Comparison of ENCODE assay signal across 10 cellular contexts in the genomic region with DNA sequence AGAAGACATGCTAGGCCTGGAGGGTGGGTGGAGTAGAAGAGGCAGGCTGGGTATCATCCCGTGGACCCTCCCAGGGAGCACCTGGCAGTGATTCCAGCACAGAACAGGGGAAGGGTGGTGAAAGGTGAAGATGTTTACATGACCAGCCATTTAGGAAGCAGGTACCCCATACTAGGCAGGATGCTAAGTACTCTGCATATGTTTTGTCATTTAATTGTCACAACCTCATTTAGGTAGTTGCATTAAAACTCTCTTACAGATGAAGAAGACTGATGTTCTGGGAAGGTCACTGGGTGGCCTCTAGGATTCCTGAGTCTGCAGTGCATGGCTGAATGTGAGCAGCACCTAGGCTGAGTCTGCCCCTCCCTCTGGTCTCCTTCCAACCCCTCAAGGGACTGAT. TPM values are rescaled to one million over a fixed set of nuclear protein-coding genes. Genes with fewer than 3 reads are reported as not detected.
DNase-seq lines count a peak whose midpoint lies in the region; ATAC-seq and TF ChIP-seq lines count a peak whose summit lies in the region.
"Had no signal": no experiment of that assay in that cellular context is flagged by ENCODE, and none has a peak within 500 bp of the region (broad histone marks: within the 10 kb centered on the region; RNA-seq: fewer than 3 reads in every experiment).

No MANE protein-coding gene starts in this region.

- H3K9ac ChIP-seq in iPS-20b (ENCODE audit: low read depth, low read length): no peak overlapping the region

- no peak for TF ChIP-seq EP300 in transverse colon (IDR thresholded peaks at IDR 0.05; ENCODE audit: low read depth)

- 80 to 87% methylated on average over 1 of the region's 1 CpG for WGBS in transverse colon (ENCODE audit: low coverage in 1 of 2), 2 donors

- H3K4me1 Mint-ChIP-seq in activated T-cell treated with anti-CD3 and anti-CD28 coated beads, Interleukin-2, amount 50 U/mL, for 4 hours (ENCODE audit: low read depth): peaks cover 95% of the 10 kb centered on the region
- peaks cover 57% of the 10 kb centered on the region for H3K4me1 Mint-ChIP-seq in activated T-helper 17 cell treated with anti-CD3 and anti-CD28 coated beads, Interleukin-2, amount 50 U/mL, for 72 hours
- H3K4me1 Mint-ChIP-seq in stimulated activated naive CD8-positive, alpha-beta T cell treated with anti-CD3 and anti-CD28 coated beads, Interleukin-15, amount 100 ng/mL, for 72 hours: peaks cover 100% of the 10 kb centered on the region

- intact Hi-C loops in transverse colon (cut with DNase I; ENCODE audit: low total_unique reads) (no loop called here), ascending aorta (cut with DNase I) (no loop called here)

- ATAC-seq in activated T-cell treated with anti-CD3 and anti-CD28 coated beads, Interleukin-2, amount 50 U/mL, for 4 hours: no peak
- ATAC-seq in activated T-helper 17 cell treated with anti-CD3 and anti-CD28 coated beads, Interleukin-2, amount 50 U/mL, for 72 hours (replicated peaks): no peak
- no peak for ATAC-seq in stimulated activated naive CD8-positive, alpha-beta T cell treated with anti-CD3 and anti-CD28 coated beads, Interleukin-15, amount 100 ng/mL, for 72 hours

- H3K27me3 Mint-ChIP-seq in activated T-cell treated with anti-CD3 and anti-CD28 coated beads, Interleukin-2, amount 50 U/mL, for 4 hours (ENCODE audit: low read depth): no peaks in the 10 kb centered on the region
- no peaks in the 10 kb centered on the region for H3K27me3 Mint-ChIP-seq in activated T-helper 17 cell treated with anti-CD3 and anti-CD28 coated beads, Interleukin-2, amount 50 U/mL, for 72 hours
- no peaks in the 10 kb centered on the region for H3K27me3 Mint-ChIP-seq in stimulated activated naive CD8-positive, alpha-beta T cell treated with anti-CD3 and anti-CD28 coated beads, Interleukin-15, amount 100 ng/mL, for 72 hours

- H3K36me3 ChIP-seq in iPS-20b (ENCODE audit: insufficient read depth, low read depth, low read length) (no peaks in the 10 kb centered on the region; the same call in 1 of the 2 replicates), transverse colon (no peaks in the 10 kb centered on the region), ascending aorta (peaks cover 0 to 3% of the 10 kb centered on the region in 2 donors)
- H3K36me3 ChIP-seq: cardiac muscle cell had no signal

- H3K4me3 ChIP-seq in iPS-20b (ENCODE audit: low read length): peak overlapping the region; percentile 15; the same call in 1 of the 2 replicates
- H3K4me3 ChIP-seq in transverse colon: no peak overlapping the region
- no peak overlapping the region for H3K4me3 ChIP-seq in ascending aorta
- H3K4me3 ChIP-seq: cardiac muscle cell had no signal

- H3K27me3 ChIP-seq in iPS-20b (ENCODE audit: insufficient read depth, low read length) (no peaks in the 10 kb centered on the region), transverse colon (no peaks in the 10 kb centered on the region), ascending aorta (no peaks in the 10 kb centered on the region)
- H3K27me3 ChIP-seq: cardiac muscle cell had no signal

- TF ChIP-seq CTCF in transverse colon (IDR thresholded peaks at IDR 0.05) (no peak), ascending aorta (IDR thresholded peaks at IDR 0.05) (no peak)

- DNase-seq in activated T-cell treated with anti-CD3 and anti-CD28 coated beads, Interleukin-2, amount 50 U/mL, for 4 hours: no peak
- DNase-seq in activated T-cell treated with anti-CD3 and anti-CD28 coated beads for 4 hours (no peak), transverse colon (no peak), ascending aorta (ENCODE audit: low spot score in 2 of 2) (no peak), HCEC 1CT (no peak)
- no peak for DNase-seq in stimulated activated naive CD8-positive, alpha-beta T cell treated with anti-CD3 and anti-CD28 coated beads, Interleukin-15, amount 100 ng/mL, for 72 hours
- DNase-seq: SIG-M5 had no signal

- H3K4me1 ChIP-seq in iPS-20b (ENCODE audit: insufficient read depth, low read length): peaks cover 45% of the 10 kb centered on the region
- peaks cover 25 to 88% (median 54%) of the 10 kb centered on the region in 4 donors for H3K4me1 ChIP-seq in transverse colon
- peaks cover 28 to 83% of the 10 kb centered on the region in 2 donors for H3K4me1 ChIP-seq in ascending aorta

- no peak for TF ChIP-seq POLR2A in transverse colon (IDR thresholded peaks at IDR 0.05)

- H3K9me3 ChIP-seq in iPS-20b (ENCODE audit: insufficient read depth, low read depth, low read length) (no peaks in the 10 kb centered on the region), transverse colon (no peaks in the 10 kb centered on the region), ascending aorta (no peaks in the 10 kb centered on the region)

- in situ Hi-C loops in transverse colon (cut with MboI; ENCODE audit: low pct_ligation_motif_present in 1 of 4, low pct_unique_long_range_greater_than_20kb in 1 of 4, low sequenced_read_pairs in 3 of 4): no loop called here

- H3K27ac ChIP-seq in iPS-20b (ENCODE audit: low read length): no peak overlapping the region
- H3K27ac ChIP-seq in transverse colon: peak overlapping the region in 2 of 4 donors; percentile 34 to 90
- peak overlapping the region in 1 of 2 donors; percentile 22 for H3K27ac ChIP-seq in ascending aorta
- H3K27ac ChIP-seq: cardiac muscle cell had no signal

- peak overlapping the region; percentile 92 for H3K27ac Mint-ChIP-seq in activated T-helper 17 cell treated with anti-CD3 and anti-CD28 coated beads, Interleukin-2, amount 50 U/mL, for 72 hours
- peak overlapping the region; percentile 81 to 99 for H3K27ac Mint-ChIP-seq in stimulated activated naive CD8-positive, alpha-beta T cell treated with anti-CD3 and anti-CD28 coated beads, Interleukin-15, amount 100 ng/mL, for 72 hours

- H3K36me3 Mint-ChIP-seq in activated T-cell treated with anti-CD3 and anti-CD28 coated beads, Interleukin-2, amount 50 U/mL, for 4 hours (ENCODE audit: insufficient read depth): peaks cover 7% of the 10 kb centered on the region
- peaks cover 29% of the 10 kb centered on the region for H3K36me3 Mint-ChIP-seq in activated T-helper 17 cell treated with anti-CD3 and anti-CD28 coated beads, Interleukin-2, amount 50 U/mL, for 72 hours (ENCODE audit: low read depth)

- peak overlapping the region; percentile 61 for H3K4me3 Mint-ChIP-seq in activated T-cell treated with anti-CD3 and anti-CD28 coated beads, Interleukin-2, amount 50 U/mL, for 4 hours
- peak overlapping the region; percentile 88 for H3K4me3 Mint-ChIP-seq in activated T-helper 17 cell treated with anti-CD3 and anti-CD28 coated beads, Interleukin-2, amount 50 U/mL, for 72 hours
- H3K4me3 Mint-ChIP-seq in stimulated activated naive CD8-positive, alpha-beta T cell treated with anti-CD3 and anti-CD28 coated beads, Interleukin-15, amount 100 ng/mL, for 72 hours: peak overlapping the region; percentile 63 to 84

- no peaks in the 10 kb centered on the region for H3K9me3 Mint-ChIP-seq in activated T-cell treated with anti-CD3 and anti-CD28 coated beads, Interleukin-2, amount 50 U/mL, for 4 hours
- no peaks in the 10 kb centered on the region for H3K9me3 Mint-ChIP-seq in activated T-helper 17 cell treated with anti-CD3 and anti-CD28 coated beads, Interleukin-2, amount 50 U/mL, for 72 hours
- no peaks in the 10 kb centered on the region for H3K9me3 Mint-ChIP-seq in stimulated activated naive CD8-positive, alpha-beta T cell treated with anti-CD3 and anti-CD28 coated beads, Interleukin-15, amount 100 ng/mL, for 72 hours

RNA-seq across cellular contexts. Expression of a gene that starts 15.2 kb away (rescaled TPM):
- 10 to 100 TPM; 18.1 to 21.9 (median 19.5) TPM for total RNA-seq in activated T-cell treated with anti-CD3 and anti-CD28 coated beads, Interleukin-2, amount 50 U/mL, for 4 hours
- total RNA-seq in activated T-helper 17 cell treated with anti-CD3 and anti-CD28 coated beads, Interleukin-2, amount 50 U/mL, for 72 hours: 10 to 100 TPM; 10.1 to 19.1 TPM
- total RNA-seq in transverse colon (10 to 100 TPM in 1 of 4 donors, 1 to 10 TPM in 3; 1.8 to 25.1 (median 6.6) TPM), ascending aorta (51.0 TPM)

RNA-seq across cellular contexts. Expression of a gene that starts 30.5 kb away (rescaled TPM):
- total RNA-seq in activated T-cell treated with anti-CD3 and anti-CD28 coated beads, Interleukin-2, amount 50 U/mL, for 4 hours: not detected
- 1 to 10 TPM; 1.3 to 2.2 TPM for total RNA-seq in activated T-helper 17 cell treated with anti-CD3 and anti-CD28 coated beads, Interleukin-2, amount 50 U/mL, for 72 hours
- under 1 TPM in 2 of 4 donors, not detected in 2; 0.16 to 0.27 TPM for total RNA-seq in transverse colon
- not detected for total RNA-seq in ascending aorta

RNA-seq across cellular contexts. Expression of a gene that starts 54.1 kb away (rescaled TPM):
- total RNA-seq in activated T-cell treated with anti-CD3 and anti-CD28 coated beads, Interleukin-2, amount 50 U/mL, for 4 hours: 1 to 10 TPM in 1 of 3 donors, under 1 TPM in 2; 0.33 to 1.1 (median 0.73) TPM
- total RNA-seq in activated T-helper 17 cell treated with anti-CD3 and anti-CD28 coated beads, Interleukin-2, amount 50 U/mL, for 72 hours: 1 to 10 TPM in 1 of 2 donors, under 1 TPM in 1; 0.28 to 1.4 TPM
- 10 to 100 TPM in 2 of 4 donors, 1 to 10 TPM in 2; 1.9 to 17.1 (median 10.6) TPM for total RNA-seq in transverse colon
- total RNA-seq in ascending aorta: not detected
